Comparison of ENCODE assay signal across 15 cellular contexts in the genomic region with DNA sequence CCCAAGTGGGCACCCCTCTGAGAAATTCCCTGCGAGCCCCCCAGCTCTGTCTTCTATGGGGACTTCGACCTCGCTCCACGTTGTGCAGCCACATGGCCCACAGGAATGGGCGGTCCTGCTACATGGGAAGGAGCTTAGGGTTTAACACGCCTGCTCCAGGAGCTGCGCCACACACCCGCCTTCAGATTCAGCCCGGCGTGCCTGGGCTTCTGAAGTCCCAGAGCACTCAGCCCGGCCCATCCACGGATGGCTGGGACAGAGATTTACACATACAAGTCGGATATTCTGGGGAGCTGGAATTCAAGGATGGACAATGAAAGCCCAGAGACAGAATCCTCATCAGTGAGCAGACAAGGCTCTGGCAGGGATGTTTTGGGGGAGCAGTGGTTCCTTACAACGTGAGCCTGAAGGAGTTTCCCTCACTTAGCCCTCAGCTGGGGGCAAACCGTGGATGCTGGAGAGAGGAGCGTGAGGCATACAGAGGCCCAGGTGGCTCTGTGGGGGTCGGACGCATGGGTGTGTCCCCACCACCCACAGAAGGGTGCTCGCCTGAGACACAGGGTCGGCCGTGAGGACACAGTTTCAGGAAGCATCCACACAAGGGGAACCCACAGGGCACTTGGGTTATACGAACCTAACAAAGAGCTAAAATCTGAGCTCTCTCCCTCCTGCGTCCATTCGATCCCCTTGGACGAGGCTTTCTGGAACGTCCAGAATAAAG.
"Had no signal": no experiment of that assay in that cellular context is flagged by ENCODE, and none has a peak within 500 bp of the region (broad histone marks: within the 10 kb centered on the region; RNA-seq: fewer than 3 reads in every experiment).

No MANE protein-coding gene starts in this region.

- H3K27ac Mint-ChIP-seq: activated CD8-positive, alpha-beta T cell treated with anti-CD3 and anti-CD28 coated beads, Interleukin-2, amount 10 ng/mL, durations not matched to agents 7 days and 5 days; activated naive CD4-positive, alpha-beta T cell treated with anti-CD3 and anti-CD28 coated beads for 36 hours; memory B cell; naive thymus-derived CD4-positive, alpha-beta T cell had no signal

- H3K9me3 Mint-ChIP-seq: activated naive CD4-positive, alpha-beta T cell treated with anti-CD3 and anti-CD28 coated beads for 36 hours; memory B cell had no signal

- H3K36me3 ChIP-seq: left lung, transverse colon had no signal

- H3K4me3 ChIP-seq: hepatocyte, left lung, mucosa of descending colon, transverse colon had no signal

- H3K4me1 Mint-ChIP-seq: memory B cell had no signal

- DNase-seq: activated CD4-positive, alpha-beta T cell treated with anti-CD3 and anti-CD28 coated beads for 48 hours; activated CD8-positive, alpha-beta T cell treated with anti-CD3 and anti-CD28 coated beads, Interleukin-2, amount 10 ng/mL, durations not matched to agents 7 days and 5 days; activated naive CD4-positive, alpha-beta T cell treated with anti-CD3 and anti-CD28 coated beads for 36 hours; kidney; mucosa of descending colon; small intestine; stimulated activated CD4-positive, alpha-beta T cell treated with anti-CD3 and anti-CD28 coated beads, Interleukin-4, amount 100 ng/mL, for 4 hours; stimulated activated naive CD8-positive, alpha-beta T cell treated with anti-CD3 and anti-CD28 coated beads, Interleukin-15, Interleukin-2, amounts not matched to agents 100 U/mL and 50 U/mL, for 24 hours; T-helper 1 cell; T1000; transverse colon had no signal

- H3K4me3 Mint-ChIP-seq: activated CD8-positive, alpha-beta T cell treated with anti-CD3 and anti-CD28 coated beads, Interleukin-2, amount 10 ng/mL, durations not matched to agents 7 days and 5 days; activated naive CD4-positive, alpha-beta T cell treated with anti-CD3 and anti-CD28 coated beads for 36 hours; memory B cell; naive thymus-derived CD4-positive, alpha-beta T cell had no signal

- H3K36me3 Mint-ChIP-seq: memory B cell; naive thymus-derived CD4-positive, alpha-beta T cell had no signal

- H3K27me3 ChIP-seq: hepatocyte, transverse colon had no signal

- H3K4me1 ChIP-seq: left lung, transverse colon had no signal

- H3K9me3 ChIP-seq: left lung, mucosa of descending colon, transverse colon had no signal
